In genomic region chr4:86450861-86451260, GRCh38 we compare ENCODE assay signal across 2 cellular contexts.
TF ChIP-seq lines count a peak whose summit lies in the region.

No MANE protein-coding gene starts in this region.

TF ChIP-seq in IMR-90, 13 proteins besides CTCF, POLR2A, EP300 and RAD21 (continued from another document):
- TF ChIP-seq NFE2L2 (IDR thresholded peaks at IDR 0.05; ENCODE audit: low read depth, low read length): no peak
- TF ChIP-seq RFX5 (IDR thresholded peaks at IDR 0.05; ENCODE audit: low read depth, low read length): no peak
- no peak for TF ChIP-seq FOS (IDR thresholded peaks at IDR 0.05; ENCODE audit: low read depth, low read length)

TF ChIP-seq in H1, 55 proteins besides CTCF, POLR2A, EP300 and RAD21:
- TF ChIP-seq BACH1 (IDR thresholded peaks at IDR 0.05; ENCODE audit: low read length) (no peak), CBX8 (IDR thresholded peaks at IDR 0.05; ENCODE audit: borderline replicate concordance, low read depth, low read length) (no peak), CHD7 (IDR thresholded peaks at IDR 0.05; ENCODE audit: insufficient replicate concordance, low read length) (peak; percentile 38)
